13 cellular contexts compared by ENCODE assay signal in genomic region chr18:5288517-5288935, GRCh38. TPM values are rescaled to one million over a fixed set of nuclear protein-coding genes. Genes with fewer than 3 reads are reported as not detected.
A peak's percentile ranks its signal among the peaks of the same experiment; 100 is the strongest.
DNase-seq lines count a peak whose midpoint lies in the region; ATAC-seq and TF ChIP-seq lines count a peak whose summit lies in the region.
"Had no signal": no experiment of that assay in that cellular context is flagged by ENCODE, and none has a peak within 500 bp of the region (broad histone marks: within the 10 kb centered on the region; RNA-seq: fewer than 3 reads in every experiment).

No MANE protein-coding gene starts in this region.

- POLR2A ChIA-PET in OCI-LY7 (lab: Charles Lee) = interaction anchor here (0.6 to 3.0 kb wide), 6 partner anchors 8 to 121 kb away, joined by 3 to 29 read pairs (median 6); no protein-coding TSS in a partner anchor
- POLR2A ChIA-PET in A673 (lab: Charles Lee; ENCODE audit: low non-redundant PET) = no interaction called here

- H2AFZ ChIP-seq in OCI-LY7 (ENCODE audit: low read length) = no peak overlapping the region

- H3K27me3 ChIP-seq in left lung = no peaks in the 10 kb centered on the region
- no peaks in the 10 kb centered on the region for H3K27me3 ChIP-seq in A673 (replicated peaks; ENCODE audit: insufficient read depth, low read depth, low read length, poor library complexity)
- H3K27me3 ChIP-seq: pancreas had no signal

- intact Hi-C loops in OCI-LY7 (cut with micrococcal nuclease; ENCODE audit: unreplicated experiment) (loop anchor here (1.0 kb wide), 1 partner anchor 50 kb away; no protein-coding TSS in a partner anchor), left lung (cut with DNase I) (no loop called here), A673 (cut with micrococcal nuclease; ENCODE audit: unreplicated experiment) (no loop called here)

- peaks cover 70% of the 10 kb centered on the region; the same call in 1 of the 2 replicates for H3K79me2 ChIP-seq in OCI-LY7 (ENCODE audit: insufficient read depth, low read depth, low read length)

- H3K36me3 ChIP-seq in OCI-LY7 (ENCODE audit: insufficient read depth, low read length) (peaks cover 51% of the 10 kb centered on the region), left lung (peaks cover 0 to 21% of the 10 kb centered on the region in 2 donors), A673 (ENCODE audit: insufficient read depth, low read length, poor library complexity, severe bottlenecking) (peaks cover 22% of the 10 kb centered on the region)

- H3K4me3 ChIP-seq in OCI-LY7 (ENCODE audit: low read depth, low read length, poor library complexity, severe bottlenecking) = peak overlapping the region; percentile 52
- H3K4me3 ChIP-seq in left lung = no peak overlapping the region
- no peak overlapping the region for H3K4me3 ChIP-seq in A673 (ENCODE audit: low read depth, low read length, poor library complexity, severe bottlenecking)
- H3K4me3 ChIP-seq: pancreas had no signal

- CTCF ChIA-PET in OCI-LY7 (lab: Charles Lee; ENCODE audit: unreplicated experiment) = no interaction called here
- CTCF ChIA-PET in A673 (lab: Charles Lee) = no interaction called here

- BruUV-seq in OCI-LY7 (replicated peaks; lab: Mats Ljungman, UMichigan) (no TSS peak), A673 (replicated peaks; lab: Mats Ljungman, UMichigan) (no TSS peak)

- H3K9me3 ChIP-seq in OCI-LY7 (ENCODE audit: low read length) = no peaks in the 10 kb centered on the region
- H3K9me3 ChIP-seq in left lung = no peaks in the 10 kb centered on the region
- no peaks in the 10 kb centered on the region for H3K9me3 ChIP-seq in A673 (ENCODE audit: low read depth, low read length, poor library complexity, severe bottlenecking)
- H3K9me3 ChIP-seq: pancreas had no signal

- peak overlapping the region; percentile 98 for H3K4me2 ChIP-seq in OCI-LY7 (ENCODE audit: low read length)

- ATAC-seq in GM18519 (IDR thresholded peaks at IDR 0.05; ENCODE audit: low FRiP score, unreplicated experiment) (peak; percentile 33), GM21423 (IDR thresholded peaks at IDR 0.05; ENCODE audit: unreplicated experiment) (peak; percentile 87), HG03039 (IDR thresholded peaks at IDR 0.05; ENCODE audit: unreplicated experiment) (peak; percentile 44), left lung (no peak)
- ATAC-seq: pancreas; stimulated activated effector memory CD8-positive, alpha-beta T cell treated with anti-CD3 and anti-CD28 coated beads, Interleukin-12 subunit alpha, Interleukin-12 subunit beta, amount 100 ng/mL, for 72 hours had no signal

- H3K27ac ChIP-seq in OCI-LY7 (ENCODE audit: low read depth, low read length, poor library complexity, severe bottlenecking) (peak overlapping the region; percentile 89), left lung (no peak overlapping the region), A673 (ENCODE audit: low read depth, low read length, poor library complexity, severe bottlenecking) (no peak overlapping the region)
- H3K27ac ChIP-seq: pancreas had no signal

- H4K20me1 ChIP-seq in OCI-LY7 (ENCODE audit: insufficient read depth, low read length) = no peaks in the 10 kb centered on the region

- peak; percentile 88 for DNase-seq in OCI-LY7 (ENCODE audit: low spot score)
- no peak for DNase-seq in left lung
- DNase-seq in nucleus accumbens (lab: John Stamatoyannopoulos, UW) = no peak
- no peak for DNase-seq in A673 (ENCODE audit: low spot score)
- no peak for DNase-seq in COLO829 (ENCODE audit: low spot score)
- DNase-seq: activated CD4-positive, alpha-beta T cell treated with anti-CD3 and anti-CD28 coated beads for 1 hour; C1 segment of cervical spinal cord; NCI-H1436; pancreas had no signal

- TF ChIP-seq CTCF in OCI-LY7 (conservative IDR thresholded peaks at IDR 0.05; ENCODE audit: low read length) (no peak), left lung (IDR thresholded peaks at IDR 0.05) (no peak), A673 (conservative IDR thresholded peaks at IDR 0.05; ENCODE audit: low read depth, low read length) (no peak)

- H3K4me1 ChIP-seq in OCI-LY7 (ENCODE audit: insufficient read depth, low read length, poor library complexity, severe bottlenecking) (peaks cover 93% of the 10 kb centered on the region), left lung (peaks cover 0 to under 1% of the 10 kb centered on the region in 2 donors), A673 (ENCODE audit: insufficient read depth, low read length, poor library complexity, severe bottlenecking) (no peaks in the 10 kb centered on the region)

- no peaks in the 10 kb centered on the region for H3K9me2 ChIP-seq in OCI-LY7 (ENCODE audit: insufficient read depth, low read length)

RNA-seq across cellular contexts. Expression of gene ZBTB14, which starts 7.0 kb away (rescaled TPM):
- total RNA-seq in OCI-LY7 (2014; rRNA removed; shearing (Covaris generic)) = 28.1 and 29.6 TPM in 2 replicates
- 33.9 and 37.8 TPM in 2 replicates for total RNA-seq in OCI-LY7 (2022)
- 10 to 100 TPM in 1 of 2 donors, 1 to 10 TPM in 1; 8.7 to 14.3 TPM for total RNA-seq in left lung
- total RNA-seq in A673 (2021) = 14.4 and 14.8 TPM in 2 replicates
